Comparison of ENCODE assay signal across 20 cellular contexts in the genomic region with DNA sequence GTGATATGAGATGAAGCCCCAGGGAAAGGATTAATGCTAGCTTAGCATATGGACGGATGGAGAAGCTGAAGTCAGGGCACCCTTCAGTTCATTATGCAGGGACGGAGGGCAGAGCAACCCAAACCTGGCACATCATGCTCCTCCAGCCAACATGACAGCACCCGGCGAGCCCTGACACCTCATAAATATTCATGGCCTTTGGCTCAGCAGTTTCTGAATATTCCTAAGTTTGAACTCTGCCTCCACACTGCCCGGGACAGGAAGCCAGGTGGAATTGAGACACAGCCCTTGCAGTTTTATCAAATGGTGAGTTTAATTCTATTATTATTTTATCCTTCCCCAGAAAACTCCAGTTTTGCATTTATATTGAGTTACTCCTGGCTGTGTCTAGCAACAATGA.
"Had no signal": no experiment of that assay in that cellular context is flagged by ENCODE, and none has a peak within 500 bp of the region (broad histone marks: within the 10 kb centered on the region; RNA-seq: fewer than 3 reads in every experiment).

No MANE protein-coding gene starts in this region.

- DNase-seq: activated B cell treated with CpG ODN at 0.5 μM for 24 hours; activated CD4-positive, alpha-beta T cell treated with anti-CD3 and anti-CD28 coated beads, Interleukin-2, amount 50 U/mL, for 1 hour; activated CD8-positive, alpha-beta T cell treated with anti-CD3 and anti-CD28 coated beads for 36 hours; activated naive CD4-positive, alpha-beta T cell; activated T-cell treated with anti-CD3 and anti-CD28 coated beads, Interleukin-2, amount 50 U/mL, for 48 hours; dermis blood vessel endothelial cell; effector CD4-positive, alpha-beta T cell; gastrocnemius medialis; glutamatergic neuron; islet precursor cell; left cardiac atrium; naive thymus-derived CD4-positive, alpha-beta T cell; stimulated activated CD4-positive, alpha-beta T cell treated with anti-CD3 and anti-CD28 coated beads, Interleukin-15, amount 100 ng/mL, for 24 hours; stimulated activated CD4-positive, alpha-beta T cell treated with anti-CD3 and anti-CD28 coated beads, Interleukin-2, amount 100 ng/mL, for 24 hours; stimulated activated naive B cell treated with anti-CD40 and anti-IgM and Interleukin-4, amounts not matched to agents 10 μg/mL and 1 μg/mL and 100 μg/mL, for 72 hours had no signal

- H3K9me3 ChIP-seq: gastrocnemius medialis, right atrium auricular region had no signal

- H3K27ac Mint-ChIP-seq: activated B cell treated with CpG ODN at 0.5 μM for 24 hours; activated CD8-positive, alpha-beta T cell treated with anti-CD3 and anti-CD28 coated beads for 36 hours; activated naive CD4-positive, alpha-beta T cell treated with anti-CD3 and anti-CD28 coated beads, Interleukin-2, amount 50 U/mL, for 72 hours; mesothelial cell of epicardium; naive thymus-derived CD4-positive, alpha-beta T cell; stimulated activated naive B cell treated with anti-CD40 and anti-IgM and Interleukin-4, amounts not matched to agents 10 μg/mL and 1 μg/mL and 100 μg/mL, for 72 hours; T-helper 2 cell treated with Interferon-gamma antibody and Interleukin-4, amounts not matched to agents 5 μg/mL and 100 μg/mL, for 36 hours had no signal

- H3K27ac ChIP-seq: gastrocnemius medialis, right atrium auricular region had no signal

- H3K36me3 Mint-ChIP-seq: activated naive CD4-positive, alpha-beta T cell treated with anti-CD3 and anti-CD28 coated beads, Interleukin-2, amount 50 U/mL, for 72 hours; naive thymus-derived CD4-positive, alpha-beta T cell had no signal

- H3K4me3 ChIP-seq: gastrocnemius medialis, right atrium auricular region, tibial nerve had no signal

- H3K36me3 ChIP-seq: gastrocnemius medialis, right atrium auricular region, tibial nerve had no signal

- H3K27me3 ChIP-seq: gastrocnemius medialis, right atrium auricular region, tibial nerve had no signal

- H3K4me3 Mint-ChIP-seq: activated B cell treated with CpG ODN at 0.5 μM for 24 hours; activated CD8-positive, alpha-beta T cell treated with anti-CD3 and anti-CD28 coated beads for 36 hours; mesothelial cell of epicardium; naive thymus-derived CD4-positive, alpha-beta T cell; stimulated activated naive B cell treated with anti-CD40 and anti-IgM and Interleukin-4, amounts not matched to agents 10 μg/mL and 1 μg/mL and 100 μg/mL, for 72 hours; T-helper 2 cell treated with Interferon-gamma antibody and Interleukin-4, amounts not matched to agents 5 μg/mL and 100 μg/mL, for 36 hours had no signal

- ATAC-seq: activated CD8-positive, alpha-beta T cell treated with anti-CD3 and anti-CD28 coated beads for 36 hours; activated naive CD4-positive, alpha-beta T cell treated with anti-CD3 and anti-CD28 coated beads, Interleukin-2, amount 50 U/mL, for 72 hours; gastrocnemius medialis; left cardiac atrium; naive thymus-derived CD4-positive, alpha-beta T cell; stimulated activated naive B cell treated with anti-CD40 and anti-IgM and Interleukin-4, amounts not matched to agents 10 μg/mL and 1 μg/mL and 100 μg/mL, for 72 hours had no signal

- H3K4me1 Mint-ChIP-seq: activated B cell treated with CpG ODN at 0.5 μM for 24 hours; naive thymus-derived CD4-positive, alpha-beta T cell; stimulated activated naive B cell treated with anti-CD40 and anti-IgM and Interleukin-4, amounts not matched to agents 10 μg/mL and 1 μg/mL and 100 μg/mL, for 72 hours had no signal
